In genomic region chr7:4634166-4634565, GRCh38 we compare ENCODE assay signal across 21 cellular contexts. TPM values are rescaled to one million over a fixed set of nuclear protein-coding genes. Genes with fewer than 3 reads are reported as not detected.
DNase-seq lines count a peak whose midpoint lies in the region; FAIRE-seq and TF ChIP-seq lines count a peak whose summit lies in the region.
"Had no signal": no experiment of that assay in that cellular context is flagged by ENCODE, and none has a peak within 500 bp of the region (broad histone marks: within the 10 kb centered on the region; RNA-seq: fewer than 3 reads in every experiment).

No MANE protein-coding gene starts in this region.

- H3K4me2 ChIP-seq in fibroblast of lung (ENCODE audit: extremely low read depth, insufficient read depth, low read length) (no peak overlapping the region), mesendoderm (ENCODE audit: low read length) (no peak overlapping the region)
- H3K4me2 ChIP-seq: GM23338 had no signal

- intact Hi-C loops in cardiac septum (cut with DNase I), result no loop called here

- H3K27me3 ChIP-seq in adipocyte (replicated peaks; ENCODE audit: control insufficient read depth, insufficient read depth, low read length) (no peaks in the 10 kb centered on the region), fibroblast of lung (ENCODE audit: control insufficient read depth, insufficient read depth, low read length) (no peaks in the 10 kb centered on the region), mesendoderm (ENCODE audit: insufficient read depth, low read length, poor library complexity) (no peaks in the 10 kb centered on the region)
- H3K27me3 ChIP-seq: heart left ventricle had no signal

- no peak overlapping the region for H3K56ac ChIP-seq in mesendoderm (ENCODE audit: low read length)

- no peak overlapping the region for H4K5ac ChIP-seq in mesendoderm (ENCODE audit: low read length)

- no CpG with 5 or more reads among the region's 4 CpGs for WGBS in mesendoderm (ENCODE audit: extremely low coverage, insufficient coverage, low lambda C conversion rate)

- no peak overlapping the region for H4K8ac ChIP-seq in mesendoderm (ENCODE audit: low read depth, low read length)

- no peak overlapping the region for H2AK5ac ChIP-seq in mesendoderm (ENCODE audit: low read length)

- H2BK120ac ChIP-seq in mesendoderm (ENCODE audit: low read depth, low read length), result no peak overlapping the region

- TF ChIP-seq CTCF in fibroblast of lung (conservative IDR thresholded peaks at IDR 0.05 in 1 of 2, IDR thresholded peaks at IDR 0.05 in 1 of 2; ENCODE audit: low read depth in 1 of 2, low read length in 2 of 2), result no peak

- no peak overlapping the region for H3K4ac ChIP-seq in mesendoderm (ENCODE audit: low read depth, low read length)

- no peak overlapping the region for H3K4me3 ChIP-seq in adipocyte (ENCODE audit: low read length)
- H3K4me3 ChIP-seq in fibroblast of lung (replicated peaks in 1 of 4; ENCODE audit: control extremely low read depth in 1 of 4, insufficient read depth in 1 of 4, low read depth in 3 of 4, low read length in 4 of 4), result no peak overlapping the region
- no peak overlapping the region for H3K4me3 ChIP-seq in mesendoderm (ENCODE audit: low read length)
- H3K4me3 ChIP-seq: GM23338, heart left ventricle, skin epidermis had no signal

- no peaks in the 10 kb centered on the region for H4K20me1 ChIP-seq in fibroblast of lung (ENCODE audit: control insufficient read depth, extremely low read depth, insufficient read depth, low read length)

- H3K9ac ChIP-seq in adipocyte (ENCODE audit: low read length), result peak overlapping the region; percentile 2
- no peak overlapping the region for H3K9ac ChIP-seq in fibroblast of lung (ENCODE audit: insufficient read depth, low read length)
- H3K9ac ChIP-seq in mesendoderm (ENCODE audit: low read length), result no peak overlapping the region

- no peaks in the 10 kb centered on the region for H3K9me3 ChIP-seq in adipocyte (ENCODE audit: control insufficient read depth, low read length)
- H3K9me3 ChIP-seq in fibroblast of lung (ENCODE audit: control insufficient read depth, insufficient read depth, low read depth, low read length), result no peaks in the 10 kb centered on the region
- H3K9me3 ChIP-seq: heart left ventricle had no signal

- H3K27ac ChIP-seq in fibroblast of lung (ENCODE audit: insufficient read depth, low read length) (no peak overlapping the region), mesendoderm (ENCODE audit: low read depth, low read length) (no peak overlapping the region)
- H3K27ac ChIP-seq: heart left ventricle had no signal

- H3K4me1 ChIP-seq in adipocyte (ENCODE audit: control insufficient read depth, insufficient read depth, low read length) (peaks cover 18% of the 10 kb centered on the region), fibroblast of lung (ENCODE audit: control insufficient read depth, extremely low read depth, insufficient read depth, low read length) (peaks cover 11% of the 10 kb centered on the region), mesendoderm (ENCODE audit: control insufficient read depth, low read depth, low read length) (no peaks in the 10 kb centered on the region)

- no peak overlapping the region for H2AFZ ChIP-seq in fibroblast of lung (ENCODE audit: low read length)
- H2AFZ ChIP-seq: GM23338 had no signal

- no peak overlapping the region for H3K23ac ChIP-seq in mesendoderm (ENCODE audit: low read length)

- no peak for FAIRE-seq in HTR-8/SVneo (lab: Jason Lieb, UNC)
- FAIRE-seq: A204.1 had no signal

- H2BK15ac ChIP-seq in mesendoderm (replicated peaks; ENCODE audit: low read depth), result no peak overlapping the region

- no peaks in the 10 kb centered on the region for H3K79me1 ChIP-seq in mesendoderm (ENCODE audit: low read length)

- H2BK5ac ChIP-seq in mesendoderm (ENCODE audit: low read length), result no peak overlapping the region

- H3K79me2 ChIP-seq in fibroblast of lung (ENCODE audit: control insufficient read depth, insufficient read depth, low read length), result no peaks in the 10 kb centered on the region
- no peaks in the 10 kb centered on the region for H3K79me2 ChIP-seq in mesendoderm (ENCODE audit: control insufficient read depth, insufficient read depth, low read length)

- no peaks in the 10 kb centered on the region for H3K36me3 ChIP-seq in adipocyte (ENCODE audit: control insufficient read depth, insufficient read depth, low read length, severe bottlenecking)
- no peaks in the 10 kb centered on the region for H3K36me3 ChIP-seq in fibroblast of lung (ENCODE audit: control insufficient read depth, insufficient read depth, low read length)
- H3K36me3 ChIP-seq in mesendoderm (ENCODE audit: control insufficient read depth, insufficient read depth, low read length), result no peaks in the 10 kb centered on the region
- H3K36me3 ChIP-seq: heart left ventricle had no signal

- DNase-seq in SKM-1 treated with dmso at 0.1 percent for 144 hours (lab: John Stamatoyannopoulos, UW; ENCODE audit: unreplicated experiment) (peak; percentile 41), SKM-1 (lab: John Stamatoyannopoulos, UW; ENCODE audit: unreplicated experiment) (no peak), adipocyte (ENCODE audit: low read depth) (peak; percentile 30), fibroblast of lung (ENCODE audit: low read depth in 2 of 2) (peak; percentile 26 to 38), HTR-8/SVneo (ENCODE audit: insufficient read length, low spot score) (no peak), cardiac septum (ENCODE audit: low spot score) (no peak), Ammon's horn (ENCODE audit: low spot score) (no peak), mesendoderm (no peak)
- DNase-seq: activated B cell treated with CpG ODN at 0.5 μM for 24 hours; activated CD4-positive, alpha-beta T cell treated with anti-CD3 and anti-CD28 coated beads, Interleukin-2, amount 50 U/mL, for 48 hours; activated CD8-positive, alpha-beta memory T cell treated with anti-CD3 and anti-CD28 coated beads, Interleukin-2, amount 50 U/mL, for 48 hours; DMS53; erythroblast; GF-D8; heart left ventricle; KBM-7; NCI-H187; NCI-H526 treated with DMSO at 0.1 percent for 48 hours had no signal

- H3K18ac ChIP-seq in mesendoderm (ENCODE audit: low read length), result no peak overlapping the region

RNA-seq across cellular contexts. Expression of gene FOXK1, which starts 47.9 kb away (rescaled TPM):
- total RNA-seq in fibroblast of lung, result 21.8 and 26.9 TPM in 2 replicates
- polyA plus RNA-seq in fibroblast of lung, result 5.2 and 8.2 TPM in 2 replicates
- 10.8 and 12.4 TPM in 2 replicates for polyA plus RNA-seq in fibroblast of lung (2012)
- 30.8 and 36.6 TPM in 2 replicates for polyA minus RNA-seq in fibroblast of lung (ENCODE audit: low replicate concordance)
- 29.7 TPM for total RNA-seq in cardiac septum
- polyA plus RNA-seq in mesendoderm (2013, experiment 1 of 2), result 4.5 TPM
- 4.1 TPM for polyA plus RNA-seq in mesendoderm (2013, experiment 2 of 2)

Comparison
In these comparisons a context has a peak if more than half of its experiments do, and no peak if none do; other contexts are left out.
1. DNase-seq: peak in SKM-1 treated with dmso at 0.1 percent for 144 hours (single experiment), adipocyte (single experiment) and fibroblast of lung (2 of 2); none in SKM-1 (single experiment), HTR-8/SVneo (single experiment), cardiac septum (single experiment), Ammon's horn (single experiment) and mesendoderm (single experiment).